In genomic region chr6:139600919-139601470, GRCh38 we compare ENCODE assay signal across 13 cellular contexts.
DNase-seq lines count a peak whose midpoint lies in the region; ATAC-seq and TF ChIP-seq lines count a peak whose summit lies in the region.
"Had no signal": no experiment of that assay in that cellular context is flagged by ENCODE, and none has a peak within 500 bp of the region (broad histone marks: within the 10 kb centered on the region; RNA-seq: fewer than 3 reads in every experiment).

No MANE protein-coding gene starts in this region.

- H3K36me3 ChIP-seq in breast epithelium: no peaks in the 10 kb centered on the region
- H3K36me3 ChIP-seq: gastrocnemius medialis, Peyer's patch had no signal

- no peak overlapping the region for H3K4me3 Mint-ChIP-seq in nephron progenitor cell

- ATAC-seq in GM21619 (IDR thresholded peaks at IDR 0.05; ENCODE audit: unreplicated experiment) (peak; percentile 97), HG03342 (IDR thresholded peaks at IDR 0.05; ENCODE audit: unreplicated experiment) (peak; percentile 94)
- ATAC-seq: gastrocnemius medialis had no signal

- peak overlapping the region; percentile 93 for H3K27ac Mint-ChIP-seq in nephron progenitor cell

- no peak for TF ChIP-seq POLR2A in breast epithelium (IDR thresholded peaks at IDR 0.05)

- no peaks in the 10 kb centered on the region for H3K9me3 ChIP-seq in breast epithelium
- H3K9me3 ChIP-seq: gastrocnemius medialis, Peyer's patch had no signal

- no peaks in the 10 kb centered on the region for H3K27me3 ChIP-seq in breast epithelium
- H3K27me3 ChIP-seq: gastrocnemius medialis, Peyer's patch had no signal

- no peak overlapping the region for H3K27ac ChIP-seq in breast epithelium
- H3K27ac ChIP-seq: gastrocnemius medialis, Peyer's patch had no signal

- H3K4me1 Mint-ChIP-seq in nephron progenitor cell: peaks cover 33% of the 10 kb centered on the region

- intact Hi-C loops in breast epithelium (cut with DNase I; ENCODE audit: low total_unique reads): no loop called here

- H3K9me3 Mint-ChIP-seq in nephron progenitor cell: peaks cover 10% of the 10 kb centered on the region

- peak; percentile 8 for DNase-seq in activated CD4-positive, alpha-beta T cell treated with anti-CD3 and anti-CD28 coated beads for 48 hours
- DNase-seq in activated CD4-positive, alpha-beta T cell treated with anti-CD3 and anti-CD28 coated beads, Interleukin-2, amount 50 U/mL, for 4 hours: no peak
- no peak for DNase-seq in nephron progenitor cell
- DNase-seq in breast epithelium (ENCODE audit: low spot score in 2 of 2): no peak
- no peak for DNase-seq in SHP77 (lab: John Stamatoyannopoulos, UW)
- DNase-seq in NCI-H82 (lab: John Stamatoyannopoulos, UW): no peak
- DNase-seq: gastrocnemius medialis, Kasumi-1, mesenchymal stem cell, Peyer's patch, small intestine had no signal

- no peaks in the 10 kb centered on the region for H3K27me3 Mint-ChIP-seq in nephron progenitor cell (ENCODE audit: low read depth, poor library complexity)

- H3K4me1 ChIP-seq in breast epithelium: peaks cover 0 to 14% of the 10 kb centered on the region in 2 donors

- peaks cover 12% of the 10 kb centered on the region for H3K36me3 Mint-ChIP-seq in nephron progenitor cell (ENCODE audit: low read depth)

- no peak overlapping the region for H3K4me3 ChIP-seq in breast epithelium
- H3K4me3 ChIP-seq: gastrocnemius medialis, Peyer's patch had no signal

- TF ChIP-seq CTCF in nephron progenitor cell (IDR thresholded peaks at IDR 0.05) (no peak), breast epithelium (IDR thresholded peaks at IDR 0.05) (no peak)
